In the genomic region with DNA sequence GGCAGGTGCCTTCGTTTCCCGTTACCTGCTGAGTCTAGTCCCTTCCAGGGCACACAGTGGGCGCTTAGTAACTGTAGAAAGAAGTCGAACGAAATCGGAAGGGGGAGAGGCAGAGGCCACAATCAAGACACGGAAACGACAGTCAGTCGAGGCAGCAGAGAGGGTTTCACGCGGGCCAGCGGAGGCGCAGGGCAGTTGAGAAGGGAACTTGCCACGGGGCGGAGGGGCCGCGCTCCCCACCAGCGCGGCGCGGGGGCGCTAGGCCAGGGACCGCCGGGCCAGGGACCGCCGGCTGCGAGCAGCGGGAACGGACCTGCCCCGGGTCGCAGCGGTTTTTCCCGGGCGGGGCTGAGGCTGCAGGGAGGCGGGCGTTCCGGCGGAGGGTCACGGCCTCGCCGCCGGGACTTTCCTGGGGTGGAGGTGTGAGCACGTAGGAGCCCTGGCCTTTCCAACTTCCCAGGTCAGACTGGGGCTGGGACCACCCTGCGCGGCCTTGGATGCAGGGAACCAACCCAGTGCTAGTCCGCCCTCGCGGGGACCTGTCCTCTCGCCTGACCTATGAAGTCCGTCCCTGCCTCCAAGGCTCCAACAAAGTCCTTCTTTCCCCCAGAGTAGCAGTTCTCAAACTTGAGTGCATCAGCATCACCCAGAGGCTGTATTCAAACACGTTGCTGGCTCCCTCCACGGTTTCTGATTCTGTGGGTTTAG, we compare ENCODE assay signal across 1 cellular context.
A peak's percentile ranks its signal among the peaks of the same experiment; 100 is the strongest.
TF ChIP-seq lines count a peak whose summit lies in the region.

No MANE protein-coding gene starts in this region.

TF ChIP-seq in GM12878, 131 proteins besides CTCF, POLR2A, EP300 and RAD21 (continued from another document):
- TF ChIP-seq ZBED1 (IDR thresholded peaks at IDR 0.05; ENCODE audit: borderline replicate concordance): no peak
- TF ChIP-seq CEBPB (IDR thresholded peaks at IDR 0.05; ENCODE audit: borderline replicate concordance in 1 of 2, low read depth in 2 of 2, low read length in 2 of 2): no peak
- TF ChIP-seq REST (IDR thresholded peaks at IDR 0.05; ENCODE audit: low read depth, low read length): no peak
- peak; percentile 53; the same call in 1 of the 2 replicates for TF ChIP-seq MXI1 (IDR thresholded peaks at IDR 0.05; ENCODE audit: low read depth, low read length)
- TF ChIP-seq BCL11A (IDR thresholded peaks at IDR 0.05; ENCODE audit: low read depth, low read length): no peak
- no peak for TF ChIP-seq STAT1 (conservative IDR thresholded peaks at IDR 0.05)
- TF ChIP-seq DPF2 (IDR thresholded peaks at IDR 0.05): peak; percentile 92
- 0 out of 2 replicates have a peak, but pooled peaks have one; percentile 54 for TF ChIP-seq SMARCA5 (IDR thresholded peaks at IDR 0.05)
- 0 out of 2 replicates have a peak, but pooled peaks have one; percentile 47 for TF ChIP-seq BACH1 (IDR thresholded peaks at IDR 0.05; ENCODE audit: borderline replicate concordance)
- no peak for TF ChIP-seq HCFC1 (IDR thresholded peaks at IDR 0.05; ENCODE audit: low read length)
- no peak for TF ChIP-seq E2F8 (IDR thresholded peaks at IDR 0.05; ENCODE audit: low read depth, partially characterized antibody)
- no peak for TF ChIP-seq ZBTB40 (IDR thresholded peaks at IDR 0.05; ENCODE audit: borderline replicate concordance)
- TF ChIP-seq RAD51 (IDR thresholded peaks at IDR 0.05): no peak
- TF ChIP-seq, protein P1, sequence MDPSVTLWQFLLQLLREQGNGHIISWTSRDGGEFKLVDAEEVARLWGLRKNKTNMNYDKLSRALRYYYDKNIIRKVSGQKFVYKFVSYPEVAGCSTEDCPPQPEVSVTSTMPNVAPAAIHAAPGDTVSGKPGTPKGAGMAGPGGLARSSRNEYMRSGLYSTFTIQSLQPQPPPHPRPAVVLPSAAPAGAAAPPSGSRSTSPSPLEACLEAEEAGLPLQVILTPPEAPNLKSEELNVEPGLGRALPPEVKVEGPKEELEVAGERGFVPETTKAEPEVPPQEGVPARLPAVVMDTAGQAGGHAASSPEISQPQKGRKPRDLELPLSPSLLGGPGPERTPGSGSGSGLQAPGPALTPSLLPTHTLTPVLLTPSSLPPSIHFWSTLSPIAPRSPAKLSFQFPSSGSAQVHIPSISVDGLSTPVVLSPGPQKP (IDR thresholded peaks at IDR 0.05; ENCODE audit: low read depth, low read length): 0 out of 2 replicates have a peak, but pooled peaks have one; percentile 20
- no peak for TF ChIP-seq CBFB (IDR thresholded peaks at IDR 0.05; ENCODE audit: low read depth)
- peak; percentile 82 for TF ChIP-seq LARP7 (IDR thresholded peaks at IDR 0.05)
- TF ChIP-seq PML (IDR thresholded peaks at IDR 0.05; ENCODE audit: low read length): no peak
